In genomic region chr1:100458925-100459814, GRCh38 we compare ENCODE assay signal across 8 cellular contexts.
A peak's percentile ranks its signal among the peaks of the same experiment; 100 is the strongest.
DNase-seq lines count a peak whose midpoint lies in the region; ATAC-seq and TF ChIP-seq lines count a peak whose summit lies in the region.

No MANE protein-coding gene starts in this region.

- peak; percentile 80 for TF ChIP-seq CTCF in CD14-positive monocyte (IDR thresholded peaks at IDR 0.05)

- no peak overlapping the region for H3K23ac ChIP-seq in mesendoderm (ENCODE audit: low read length)

- no peak overlapping the region for H4K5ac ChIP-seq in mesendoderm (ENCODE audit: low read length)

- H2BK120ac ChIP-seq in mesendoderm (ENCODE audit: low read depth, low read length) = no peak overlapping the region

- no peak overlapping the region for H2BK5ac ChIP-seq in mesendoderm (ENCODE audit: low read length)

- H3K27ac Mint-ChIP-seq in CD14-positive monocyte = peak overlapping the region in 2 of 7 donors; percentile 53 to 83

- H3K56ac ChIP-seq in mesendoderm (ENCODE audit: low read length) = no peak overlapping the region

- H2AK5ac ChIP-seq in mesendoderm (ENCODE audit: low read length) = no peak overlapping the region

- no peak overlapping the region for H4K8ac ChIP-seq in mesendoderm (ENCODE audit: low read depth, low read length)

- H3K27me3 Mint-ChIP-seq in CD14-positive monocyte (ENCODE audit: low read depth in 3 of 3) = peaks cover 0 to 2% (median 0%) of the 10 kb centered on the region in 3 donors

- no peak overlapping the region for H3K27ac ChIP-seq in mesendoderm (ENCODE audit: low read depth, low read length)

- peaks cover 24 to 29% of the 10 kb centered on the region in 2 donors for H3K36me3 Mint-ChIP-seq in CD14-positive monocyte

- no peak overlapping the region for H3K4ac ChIP-seq in mesendoderm (ENCODE audit: low read depth, low read length)

- H3K4me2 ChIP-seq in mesendoderm (ENCODE audit: low read length) = no peak overlapping the region

- DNase-seq in CD14-positive monocyte (ENCODE audit: low spot score) = peak; percentile 54
- peak; percentile 26 for DNase-seq in GM19240 (ENCODE audit: insufficient read length, low spot score)
- peak; percentile 65 for DNase-seq in NCI-H460 (ENCODE audit: extremely low read depth, low read depth)
- DNase-seq in activated CD4-positive, alpha-beta T cell treated with anti-CD3 and anti-CD28 coated beads for 4 hours = peak; percentile 65 to 71
- DNase-seq in ecto neural progenitor cell (ENCODE audit: low spot score) = peak; percentile 73
- peak; percentile 81 for DNase-seq in mesendoderm
- peak; percentile 38 to 45 for DNase-seq in stimulated activated CD8-positive, alpha-beta memory T cell treated with anti-CD3 and anti-CD28 coated beads, Interleukin-2, amount 100 ng/mL, for 1 hour (ENCODE audit: low read depth in 2 of 2)

- peak; percentile 85 for ATAC-seq in HG03432 (IDR thresholded peaks at IDR 0.05; ENCODE audit: unreplicated experiment)

- no peak overlapping the region for H2BK15ac ChIP-seq in mesendoderm (replicated peaks; ENCODE audit: low read depth)

- no peaks in the 10 kb centered on the region for H3K27me3 ChIP-seq in mesendoderm (ENCODE audit: insufficient read depth, low read length, poor library complexity)

- intact Hi-C loops in CD14-positive monocyte (cut with micrococcal nuclease) = loop anchor here in 1 of 2 donors (5.0 kb wide), 1 partner anchor 652 kb away; no protein-coding TSS in a partner anchor

- H3K4me1 ChIP-seq in mesendoderm (ENCODE audit: control insufficient read depth, low read depth, low read length) = peaks cover 7% of the 10 kb centered on the region

- H3K79me2 ChIP-seq in mesendoderm (ENCODE audit: control insufficient read depth, insufficient read depth, low read length) = no peaks in the 10 kb centered on the region

- H3K4me3 ChIP-seq in mesendoderm (ENCODE audit: low read length) = no peak overlapping the region

- no peaks in the 10 kb centered on the region for H3K36me3 ChIP-seq in mesendoderm (ENCODE audit: control insufficient read depth, insufficient read depth, low read length)

- H3K9me3 Mint-ChIP-seq in CD14-positive monocyte = no peaks in the 10 kb centered on the region

- H3K79me1 ChIP-seq in mesendoderm (ENCODE audit: low read length) = no peaks in the 10 kb centered on the region

- H3K9ac ChIP-seq in mesendoderm (ENCODE audit: low read length) = no peak overlapping the region

- no CpG with 5 or more reads among the region's 12 CpGs for WGBS in mesendoderm (ENCODE audit: extremely low coverage, insufficient coverage, low lambda C conversion rate)

- peaks cover 9% of the 10 kb centered on the region for H3K4me1 Mint-ChIP-seq in CD14-positive monocyte

- no peak overlapping the region for H3K4me3 Mint-ChIP-seq in CD14-positive monocyte

- no peak overlapping the region for H3K18ac ChIP-seq in mesendoderm (ENCODE audit: low read length)

Comparison
In these comparisons a context has a peak if more than half of its experiments do, and no peak if none do; other contexts are left out.
1. DNase-seq: peak in every context shown above with its lines; median percentile 81 in mesendoderm; 73 in ecto neural progenitor cell; 68 in activated CD4-positive, alpha-beta T cell treated with anti-CD3 and anti-CD28 coated beads for 4 hours; 65 in NCI-H460; 54 in CD14-positive monocyte; 42 in stimulated activated CD8-positive, alpha-beta memory T cell treated with anti-CD3 and anti-CD28 coated beads, Interleukin-2, amount 100 ng/mL, for 1 hour; 26 in GM19240.